Comparison of ENCODE assay signal across 1 cellular context in genomic region chr2:128314026-128314347, GRCh38.
TF ChIP-seq lines count a peak whose summit lies in the region.

No MANE protein-coding gene starts in this region.

TF ChIP-seq in GM12878, 131 proteins besides CTCF, POLR2A, EP300 and RAD21 (continued from another document):
- TF ChIP-seq ATF2 (IDR thresholded peaks at IDR 0.05; ENCODE audit: low read length) (no peak), ZZZ3 (IDR thresholded peaks at IDR 0.05; ENCODE audit: control insufficient read depth, insufficient read length, low read depth) (no peak), SP1 (IDR thresholded peaks at IDR 0.05; ENCODE audit: low read depth, low read length) (no peak), LARP7 (IDR thresholded peaks at IDR 0.05) (no peak), REST (IDR thresholded peaks at IDR 0.05; ENCODE audit: low read depth, low read length) (no peak), RELB (IDR thresholded peaks at IDR 0.05; ENCODE audit: low read depth) (no peak), SUZ12 (IDR thresholded peaks at IDR 0.05; ENCODE audit: unreplicated experiment) (no peak), RELA (IDR thresholded peaks at IDR 0.05; ENCODE audit: borderline replicate concordance, partially characterized antibody) (no peak), ZNF592 (IDR thresholded peaks at IDR 0.05) (no peak)
